Comparison of ENCODE assay signal across 8 cellular contexts in the genomic region with DNA sequence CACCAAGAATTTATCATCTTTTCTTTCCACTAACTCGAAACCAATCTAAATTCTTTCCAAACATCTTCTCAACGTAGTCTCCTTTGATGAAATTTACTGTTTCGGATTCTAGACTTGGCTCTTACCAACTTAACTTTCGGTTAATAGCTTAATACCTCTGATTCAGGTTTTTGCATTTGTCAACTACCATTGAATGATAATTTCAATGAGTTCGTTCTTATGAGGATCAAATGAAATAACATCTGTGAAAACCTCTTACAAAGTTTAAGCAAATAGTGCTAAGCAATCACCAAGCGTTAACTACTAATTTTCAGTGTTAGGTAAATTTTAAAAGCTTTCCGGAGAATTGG. TPM values are rescaled to one million over a fixed set of nuclear protein-coding genes. Genes with fewer than 3 reads are reported as not detected.
A peak's percentile ranks its signal among the peaks of the same experiment; 100 is the strongest.
DNase-seq lines count a peak whose midpoint lies in the region; ATAC-seq and TF ChIP-seq lines count a peak whose summit lies in the region.

No MANE protein-coding gene starts in this region.

- H3K27ac Mint-ChIP-seq in activated naive CD4-positive, alpha-beta T cell treated with anti-CD3 and anti-CD28 coated beads for 36 hours: peak overlapping the region; percentile 94

- H3K4me3 ChIP-seq in ascending aorta: peak overlapping the region; percentile 93 to 98
- peak overlapping the region; percentile 98 for H3K4me3 ChIP-seq in lower lobe of right lung
- peak overlapping the region; percentile 71 to 90 (median 80) for H3K4me3 ChIP-seq in upper lobe of left lung

- H3K4me1 ChIP-seq in ascending aorta (peaks cover 16 to 22% of the 10 kb centered on the region in 2 donors), lower lobe of right lung (peaks cover 36% of the 10 kb centered on the region), upper lobe of left lung (peaks cover 25 to 39% (median 36%) of the 10 kb centered on the region in 4 donors)

- ATAC-seq in lower lobe of right lung (no peak), upper lobe of left lung (ENCODE audit: low FRiP score in 2 of 2) (no peak), HG03108 (IDR thresholded peaks at IDR 0.05; ENCODE audit: unreplicated experiment) (no peak), HG03469 (IDR thresholded peaks at IDR 0.05; ENCODE audit: unreplicated experiment) (no peak)

- H3K9me3 ChIP-seq in ascending aorta: no peaks in the 10 kb centered on the region
- no peaks in the 10 kb centered on the region for H3K9me3 ChIP-seq in lower lobe of right lung
- no peaks in the 10 kb centered on the region for H3K9me3 ChIP-seq in upper lobe of left lung

- no peaks in the 10 kb centered on the region for H3K27me3 Mint-ChIP-seq in activated naive CD4-positive, alpha-beta T cell treated with anti-CD3 and anti-CD28 coated beads for 36 hours (ENCODE audit: low read depth)

- TF ChIP-seq EP300 in upper lobe of left lung (IDR thresholded peaks at IDR 0.05): no peak

- no peak for DNase-seq in activated naive CD4-positive, alpha-beta T cell treated with anti-CD3 and anti-CD28 coated beads for 36 hours
- no peak for DNase-seq in activated naive CD4-positive, alpha-beta T cell treated with anti-CD3 and anti-CD28 coated beads, Interleukin-2, amount 50 U/mL, for 16 hours
- DNase-seq in ascending aorta (ENCODE audit: low spot score in 2 of 2): no peak
- DNase-seq in lower lobe of right lung: no peak
- DNase-seq in upper lobe of left lung: no peak
- DNase-seq in retina: no peak

- 12 to 23% methylated on average over 7 of the region's 7 CpGs for WGBS in upper lobe of left lung, 2 donors

- TF ChIP-seq POLR2A in upper lobe of left lung (IDR thresholded peaks at IDR 0.05): no peak

- H3K4me3 Mint-ChIP-seq in activated naive CD4-positive, alpha-beta T cell treated with anti-CD3 and anti-CD28 coated beads for 36 hours: peak overlapping the region; percentile 98

- intact Hi-C loops in activated naive CD4-positive, alpha-beta T cell treated with anti-CD3 and anti-CD28 coated beads for 36 hours (cut with micrococcal nuclease): loop anchor here (1.0 to 2.0 kb wide), 10 partner anchors 19 to 378 kb away; partner anchors contain the start of genes ATRAID, CCDC121, EIF2B4 and GPN1
- intact Hi-C loops in ascending aorta (cut with DNase I): loop anchor here (1.0 to 2.0 kb wide), 6 partner anchors 19 to 155 kb away; partner anchors contain the start of genes IFT172, MPV17, PPM1G and ZNF512
- intact Hi-C loops in lower lobe of right lung (cut with DNase I): no loop called here

- CTCF ChIA-PET in activated naive CD4-positive, alpha-beta T cell treated with anti-CD3 and anti-CD28 coated beads for 36 hours (lab: Charles Lee): interaction anchor here (4.2 kb wide), 1 partner anchor 19 kb away, joined by 35 read pairs; the partner anchor contains the start of gene PPM1G

- H3K27ac ChIP-seq in ascending aorta (peak overlapping the region; percentile 95 to 99), lower lobe of right lung (peak overlapping the region; percentile 99), upper lobe of left lung (peak overlapping the region; percentile 95 to 99 (median 97))

- peaks cover 7% of the 10 kb centered on the region for H3K36me3 Mint-ChIP-seq in activated naive CD4-positive, alpha-beta T cell treated with anti-CD3 and anti-CD28 coated beads for 36 hours (ENCODE audit: low read depth)

- TF ChIP-seq CTCF in ascending aorta (IDR thresholded peaks at IDR 0.05) (no peak), lower lobe of right lung (IDR thresholded peaks at IDR 0.05) (no peak), upper lobe of left lung (IDR thresholded peaks at IDR 0.05) (no peak)

- H3K36me3 ChIP-seq in ascending aorta (no peaks in the 10 kb centered on the region), lower lobe of right lung (no peaks in the 10 kb centered on the region), upper lobe of left lung (peaks cover 0 to 4% (median 0%) of the 10 kb centered on the region in 4 donors)

- peaks cover 25% of the 10 kb centered on the region for H3K4me1 Mint-ChIP-seq in activated naive CD4-positive, alpha-beta T cell treated with anti-CD3 and anti-CD28 coated beads for 36 hours (ENCODE audit: low read depth)

- H3K27me3 ChIP-seq in ascending aorta (no peaks in the 10 kb centered on the region), lower lobe of right lung (ENCODE audit: low read depth) (no peaks in the 10 kb centered on the region), upper lobe of left lung (no peaks in the 10 kb centered on the region)

- H3K9me3 Mint-ChIP-seq in activated naive CD4-positive, alpha-beta T cell treated with anti-CD3 and anti-CD28 coated beads for 36 hours: no peaks in the 10 kb centered on the region

RNA-seq across cellular contexts. Expression of gene NRBP1, which starts 0.6 kb away (rescaled TPM):
- total RNA-seq in activated naive CD4-positive, alpha-beta T cell treated with anti-CD3 and anti-CD28 coated beads for 36 hours: 10 to 100 TPM; 60.0 to 63.3 TPM
- total RNA-seq in ascending aorta: 42.1 TPM
- total RNA-seq in lower lobe of right lung: 66.5 TPM
- total RNA-seq in upper lobe of left lung: 10 to 100 TPM; 46.5 to 81.5 (median 62.5) TPM

RNA-seq across cellular contexts. Expression of gene KRTCAP3, which starts 14.3 kb away (rescaled TPM):
- 1 to 10 TPM; 5.0 to 6.7 TPM for total RNA-seq in activated naive CD4-positive, alpha-beta T cell treated with anti-CD3 and anti-CD28 coated beads for 36 hours
- total RNA-seq in ascending aorta (not detected), lower lobe of right lung (18.8 TPM), upper lobe of left lung (10 to 100 TPM; 13.8 to 39.7 (median 31.0) TPM)

RNA-seq across cellular contexts. Expression of gene PPM1G, which starts 18.4 kb away (rescaled TPM):
- total RNA-seq in activated naive CD4-positive, alpha-beta T cell treated with anti-CD3 and anti-CD28 coated beads for 36 hours: 100 to 1,000 TPM in 1 of 2 experiments, 10 to 100 TPM in 1; 92.3 to 101 TPM
- total RNA-seq in ascending aorta: 24.7 TPM
- 52.0 TPM for total RNA-seq in lower lobe of right lung
- total RNA-seq in upper lobe of left lung: 10 to 100 TPM; 39.8 to 60.6 (median 55.3) TPM

RNA-seq across cellular contexts. Expression of gene ZNF513, which starts 47.3 kb away (rescaled TPM):
- total RNA-seq in activated naive CD4-positive, alpha-beta T cell treated with anti-CD3 and anti-CD28 coated beads for 36 hours: 1 to 10 TPM; 4.9 to 5.2 TPM
- total RNA-seq in ascending aorta (17.7 TPM), lower lobe of right lung (13.9 TPM), upper lobe of left lung (10 to 100 TPM in 5 of 6 donors, 1 to 10 TPM in 1; 9.3 to 31.4 (median 18.0) TPM)

RNA-seq across cellular contexts. Expression of gene SNX17, which starts 57.4 kb away (rescaled TPM):
- 10 to 100 TPM; 68.5 to 75.5 TPM for total RNA-seq in activated naive CD4-positive, alpha-beta T cell treated with anti-CD3 and anti-CD28 coated beads for 36 hours
- total RNA-seq in ascending aorta (94.0 TPM), lower lobe of right lung (107 TPM), upper lobe of left lung (100 to 1,000 TPM in 3 of 6 donors, 10 to 100 TPM in 3; 69.1 to 142 (median 113) TPM)
